In genomic region chr12:125018356-125018755, GRCh38 we compare ENCODE assay signal across 2 cellular contexts.
TF ChIP-seq lines count a peak whose summit lies in the region.

No MANE protein-coding gene starts in this region.

TF ChIP-seq in HepG2, 621 proteins besides CTCF, POLR2A, EP300 and RAD21:
- TF ChIP-seq ZNF33A (CRISPR knock-in tag; IDR thresholded peaks at IDR 0.05; ENCODE audit: borderline replicate concordance) (no peak), ATF7 (IDR thresholded peaks at IDR 0.05) (peak; percentile 20; the same call in 1 of the 2 replicates), ATF7 (CRISPR knock-in tag; IDR thresholded peaks at IDR 0.05) (no peak), ZSCAN21 (CRISPR knock-in tag; IDR thresholded peaks at IDR 0.05; ENCODE audit: borderline replicate concordance) (no peak)
TF ChIP-seq in HepG2: peak in this region for 1.

TF ChIP-seq in SK-N-SH treated with all-trans-retinoic acid at 6 μM for 48 hours, 23 proteins besides CTCF, POLR2A, EP300 and RAD21:
- TF ChIP-seq CSRNP3 (CRISPR knock-in tag; IDR thresholded peaks at IDR 0.05) = no peak
- no peak for TF ChIP-seq GLIS3 (CRISPR knock-in tag; IDR thresholded peaks at IDR 0.05)
- TF ChIP-seq TCF4 (CRISPR knock-in tag; IDR thresholded peaks at IDR 0.05; ENCODE audit: borderline replicate concordance) = no peak
- TF ChIP-seq ZNF8 (CRISPR knock-in tag; IDR thresholded peaks at IDR 0.05) = no peak
- TF ChIP-seq ZFP30 (CRISPR knock-in tag; IDR thresholded peaks at IDR 0.05) = no peak
- TF ChIP-seq ZNF70 (CRISPR knock-in tag; IDR thresholded peaks at IDR 0.05) = no peak
- no peak for TF ChIP-seq ISL1 (CRISPR knock-in tag; IDR thresholded peaks at IDR 0.05)
- TF ChIP-seq CSDC2 (CRISPR knock-in tag; IDR thresholded peaks at IDR 0.05) = no peak
- no peak for TF ChIP-seq BACH2 (CRISPR knock-in tag; IDR thresholded peaks at IDR 0.05; ENCODE audit: borderline replicate concordance)
- no peak for TF ChIP-seq ZNF565 (CRISPR knock-in tag; conservative IDR thresholded peaks at IDR 0.05; ENCODE audit: low read depth)
- TF ChIP-seq ARNTL (CRISPR knock-in tag; IDR thresholded peaks at IDR 0.05; ENCODE audit: borderline replicate concordance, low read depth) = no peak
- TF ChIP-seq TOX (CRISPR knock-in tag; IDR thresholded peaks at IDR 0.05; ENCODE audit: borderline replicate concordance) = no peak
- TF ChIP-seq PATZ1 (CRISPR knock-in tag; IDR thresholded peaks at IDR 0.05; ENCODE audit: borderline replicate concordance) = no peak
- TF ChIP-seq CREB5 (CRISPR knock-in tag; IDR thresholded peaks at IDR 0.05; ENCODE audit: low read depth) = no peak
- no peak for TF ChIP-seq SNAI2 (CRISPR knock-in tag; IDR thresholded peaks at IDR 0.05)
- TF ChIP-seq TSHZ2 (CRISPR knock-in tag; IDR thresholded peaks at IDR 0.05) = no peak
- no peak for TF ChIP-seq POU6F1 (CRISPR knock-in tag; IDR thresholded peaks at IDR 0.05; ENCODE audit: borderline replicate concordance, low read depth)
